27 cellular contexts compared by ENCODE assay signal in genomic region chr16:66469291-66469931, GRCh38. TPM values are rescaled to one million over a fixed set of nuclear protein-coding genes. Genes with fewer than 3 reads are reported as not detected.
"Had no signal": no experiment of that assay in that cellular context is flagged by ENCODE, and none has a peak within 500 bp of the region (broad histone marks: within the 10 kb centered on the region; RNA-seq: fewer than 3 reads in every experiment).

No MANE protein-coding gene starts in this region.

- H3K27ac ChIP-seq: KMS-11, Peyer's patch, VCaP had no signal

- ATAC-seq: activated naive CD4-positive, alpha-beta T cell treated with anti-CD3 and anti-CD28 coated beads, Interleukin-2, amount 50 U/mL, for 72 hours; T-cell had no signal

- DNase-seq: activated CD4-positive, alpha-beta memory T cell treated with anti-CD3 and anti-CD28 coated beads, Interleukin-2, amount 10 ng/mL, durations not matched to agents 7 days and 5 days; activated CD4-positive, alpha-beta T cell treated with anti-CD3 and anti-CD28 coated beads, Interleukin-2, amount 50 U/mL, for 1 hour; activated CD4-positive, CD25-positive, alpha-beta regulatory T cell; activated CD8-positive, alpha-beta memory T cell treated with anti-CD3 and anti-CD28 coated beads, Interleukin-2, amount 50 U/mL, for 48 hours; activated effector memory CD4-positive, alpha-beta T cell treated with anti-CD3 and anti-CD28 coated beads, Interleukin-2, amount 50 U/mL, for 16 hours; activated naive CD4-positive, alpha-beta T cell treated with Interleukin-2 at 50 U/mL for 16 hours; activated T-cell treated with anti-CD3 and anti-CD28 coated beads, Interleukin-2, amount 50 U/mL, for 1 hour; amygdala; NCI-H1092; NCI-H1417; NCI-H1930; NCI-H345; NCI-H510A; NCI-H526 treated with DMSO at 0.1 percent for 48 hours; NCI-H82; SHP77 treated with DMSO at 0.1 percent for 48 hours; T-cell; T-helper 2 cell; T1000 had no signal

- H3K4me3 ChIP-seq: Peyer's patch had no signal

- H3K4me1 Mint-ChIP-seq: brain, IgD-negative memory B cell had no signal

- H3K36me3 Mint-ChIP-seq: activated naive CD4-positive, alpha-beta T cell treated with anti-CD3 and anti-CD28 coated beads, Interleukin-2, amount 50 U/mL, for 72 hours; T-cell had no signal

- H3K4me2 ChIP-seq: KMS-11 had no signal

- H3K27ac Mint-ChIP-seq: activated CD4-positive, alpha-beta memory T cell treated with anti-CD3 and anti-CD28 coated beads, Interleukin-2, amount 10 ng/mL, durations not matched to agents 7 days and 5 days; brain; T-cell had no signal

- H3K4me1 ChIP-seq: Peyer's patch had no signal

- H3K4me3 Mint-ChIP-seq: activated CD4-positive, alpha-beta memory T cell treated with anti-CD3 and anti-CD28 coated beads, Interleukin-2, amount 10 ng/mL, durations not matched to agents 7 days and 5 days; brain; IgD-negative memory B cell; T-cell had no signal

- H3K27me3 ChIP-seq: Peyer's patch had no signal

- FAIRE-seq: astrocyte, TTC549 had no signal

- H3K9me3 ChIP-seq: Peyer's patch had no signal

- H3K9ac ChIP-seq: KMS-11 had no signal

- H3K36me3 ChIP-seq: Peyer's patch had no signal

- H3K9me3 Mint-ChIP-seq: activated CD4-positive, alpha-beta memory T cell treated with anti-CD3 and anti-CD28 coated beads, Interleukin-2, amount 10 ng/mL, durations not matched to agents 7 days and 5 days; activated naive CD4-positive, alpha-beta T cell treated with anti-CD3 and anti-CD28 coated beads, Interleukin-2, amount 50 U/mL, for 72 hours had no signal

RNA-seq across cellular contexts. Expression of gene BEAN1, which starts 42.3 kb away (rescaled TPM):
- total RNA-seq: activated CD4-positive, alpha-beta memory T cell treated with anti-CD3 and anti-CD28 coated beads, Interleukin-2, amount 10 ng/mL, durations not matched to agents 7 days and 5 days; activated naive CD4-positive, alpha-beta T cell treated with anti-CD3 and anti-CD28 coated beads, Interleukin-2, amount 50 U/mL, for 72 hours; Peyer's patch; T-cell had no signal
- polyA plus RNA-seq: IgD-negative memory B cell had no signal
